14 cellular contexts compared by ENCODE assay signal in genomic region chr9:83966209-83966582, GRCh38. TPM values are rescaled to one million over a fixed set of nuclear protein-coding genes. Genes with fewer than 3 reads are reported as not detected.
DNase-seq lines count a peak whose midpoint lies in the region; ATAC-seq and TF ChIP-seq lines count a peak whose summit lies in the region.
"Had no signal": no experiment of that assay in that cellular context is flagged by ENCODE, and none has a peak within 500 bp of the region (broad histone marks: within the 10 kb centered on the region; RNA-seq: fewer than 3 reads in every experiment).

No MANE protein-coding gene starts in this region.

- no peak for TF ChIP-seq POLR2A in body of pancreas (IDR thresholded peaks at IDR 0.05)

- no peaks in the 10 kb centered on the region for H3K9me3 Mint-ChIP-seq in Calu3 (ENCODE audit: low read depth, unreplicated experiment)
- no peaks in the 10 kb centered on the region for H3K9me3 Mint-ChIP-seq in HFFc6
- no peaks in the 10 kb centered on the region for H3K9me3 Mint-ChIP-seq in naive thymus-derived CD8-positive, alpha-beta T cell
- H3K9me3 Mint-ChIP-seq: activated naive CD8-positive, alpha-beta T cell treated with anti-CD3 and anti-CD28 coated beads, Interleukin-2, amount 10 ng/mL, durations not matched to agents 7 days and 5 days; dendritic cell treated with granulocyte-macrophage colony-stimulating factor and Interleukin-4, amounts not matched to agents 40 ng/mL and 50 ng/mL, for 4 days had no signal

- POLR2A ChIA-PET in naive thymus-derived CD8-positive, alpha-beta T cell (lab: Charles Lee) = interaction anchor here (2.9 to 10.4 kb wide), 2 partner anchors 13 kb away, joined by 11 to 141 read pairs; partner anchors contain the start of genes HNRNPK and RMI1

- intact Hi-C loops in Calu3 (cut with micrococcal nuclease; ENCODE audit: unreplicated experiment) (no loop called here), body of pancreas (cut with DNase I) (no loop called here)

- no peak overlapping the region for H3K4me3 ChIP-seq in body of pancreas
- H3K4me3 ChIP-seq: MG63 had no signal

- peaks cover 8 to 22% of the 10 kb centered on the region in 2 donors for H3K36me3 ChIP-seq in body of pancreas (replicated peaks in 1 of 2; ENCODE audit: insufficient read depth in 1 of 2, low read depth in 2 of 2)

- H3K27me3 Mint-ChIP-seq in Calu3 (ENCODE audit: unreplicated experiment) (no peaks in the 10 kb centered on the region), HFFc6 (ENCODE audit: insufficient read depth) (peaks cover 6% of the 10 kb centered on the region)
- H3K27me3 Mint-ChIP-seq in naive thymus-derived CD8-positive, alpha-beta T cell = no peaks in the 10 kb centered on the region
- H3K27me3 Mint-ChIP-seq: dendritic cell treated with granulocyte-macrophage colony-stimulating factor and Interleukin-4, amounts not matched to agents 40 ng/mL and 50 ng/mL, for 4 days had no signal

- H3K4me3 Mint-ChIP-seq in Calu3 (ENCODE audit: low read depth, unreplicated experiment) (no peak overlapping the region), HFFc6 (no peak overlapping the region)
- peak overlapping the region in 1 of 10 donors; percentile 18 for H3K4me3 Mint-ChIP-seq in naive thymus-derived CD8-positive, alpha-beta T cell
- H3K4me3 Mint-ChIP-seq: activated naive CD8-positive, alpha-beta T cell treated with anti-CD3 and anti-CD28 coated beads, Interleukin-2, amount 10 ng/mL, durations not matched to agents 7 days and 5 days; dendritic cell treated with granulocyte-macrophage colony-stimulating factor and Interleukin-4, amounts not matched to agents 40 ng/mL and 50 ng/mL, for 4 days had no signal

- TF ChIP-seq CTCF in Calu3 (IDR thresholded peaks at IDR 0.05; ENCODE audit: unreplicated experiment) (no peak), HFFc6 (IDR thresholded peaks at IDR 0.05) (no peak), body of pancreas (IDR thresholded peaks at IDR 0.05) (no peak)

- no peak overlapping the region for H3K27ac ChIP-seq in body of pancreas

- BruUV-seq in Calu3 (replicated peaks; lab: Mats Ljungman, UMichigan) = no TSS peak

- H3K36me3 Mint-ChIP-seq in Calu3 (ENCODE audit: insufficient read depth, unreplicated experiment) = peaks cover 70% of the 10 kb centered on the region
- peaks cover 36% of the 10 kb centered on the region for H3K36me3 Mint-ChIP-seq in HFFc6 (ENCODE audit: low read depth)
- H3K36me3 Mint-ChIP-seq in naive thymus-derived CD8-positive, alpha-beta T cell = peaks cover 0 to 52% (median 18%) of the 10 kb centered on the region in 3 donors

- DNase-seq in Calu3 (no peak), HFFc6 (no peak), body of pancreas (no peak), NOMO-1 treated with dmso at 0.1 percent for 144 hours (lab: John Stamatoyannopoulos, UW; ENCODE audit: unreplicated experiment) (no peak)
- DNase-seq in naive thymus-derived CD8-positive, alpha-beta T cell = no peak
- no peak for DNase-seq in NK-92 treated with Interleukin-12 subunit alpha and Interleukin-12 subunit beta, amount 100 ng/mL, for 24 hours (lab: John Stamatoyannopoulos, UW)
- DNase-seq: activated naive CD8-positive, alpha-beta T cell treated with anti-CD3 and anti-CD28 coated beads, Interleukin-2, amount 10 ng/mL, durations not matched to agents 7 days and 5 days; DMS79 treated with DMSO at 0.1 percent for 48 hours; MG63; NCI-H446; SIG-M5; stimulated activated CD4-positive, alpha-beta T cell treated with anti-CD3 and anti-CD28 coated beads, Interleukin-4, amount 100 ng/mL, for 1 hour had no signal

- CTCF ChIA-PET in Calu3 (lab: Charles Lee) = interaction anchor here (0.6 kb wide), 1 partner anchor 75 kb away, joined by 3 read pairs; no protein-coding TSS in a partner anchor

- 80 to 93% methylated on average over 8 of the region's 8 CpGs for WGBS in body of pancreas, 2 donors

- no peaks in the 10 kb centered on the region for H3K4me1 ChIP-seq in body of pancreas

- no peaks in the 10 kb centered on the region for H3K9me3 ChIP-seq in body of pancreas
- H3K9me3 ChIP-seq: MG63 had no signal

- H3K4me1 Mint-ChIP-seq in Calu3 (ENCODE audit: low read depth, unreplicated experiment) = peaks cover 7% of the 10 kb centered on the region
- peaks cover 42% of the 10 kb centered on the region for H3K4me1 Mint-ChIP-seq in HFFc6 (ENCODE audit: low read depth)
- peaks cover 10 to 30% (median 17%) of the 10 kb centered on the region in 4 donors for H3K4me1 Mint-ChIP-seq in naive thymus-derived CD8-positive, alpha-beta T cell

- ATAC-seq in body of pancreas (peak; percentile 23), HG03196 (IDR thresholded peaks at IDR 0.05; ENCODE audit: unreplicated experiment) (no peak)
- peak; percentile 11 to 16 for ATAC-seq in naive thymus-derived CD8-positive, alpha-beta T cell

- no peaks in the 10 kb centered on the region for H3K27me3 ChIP-seq in body of pancreas
- H3K27me3 ChIP-seq: MG63 had no signal

- peak overlapping the region; percentile 77 for H3K27ac Mint-ChIP-seq in Calu3 (ENCODE audit: unreplicated experiment)
- peak overlapping the region; percentile 24 for H3K27ac Mint-ChIP-seq in HFFc6
- peak overlapping the region in 8 of 10 donors; percentile 5 to 89 (median 33) for H3K27ac Mint-ChIP-seq in naive thymus-derived CD8-positive, alpha-beta T cell
- H3K27ac Mint-ChIP-seq: activated naive CD8-positive, alpha-beta T cell treated with anti-CD3 and anti-CD28 coated beads, Interleukin-2, amount 10 ng/mL, durations not matched to agents 7 days and 5 days had no signal

RNA-seq across cellular contexts. Expression of gene HNRNPK, which starts 13.8 kb away (rescaled TPM):
- total RNA-seq in Calu3 (2022) (517 and 543 TPM in 2 replicates), body of pancreas (100 to 1,000 TPM; 132 to 223 TPM)
- total RNA-seq in HFFc6 (2021; fragmentation: NEBNext Ultra II Directional; extraction: Animal tissue kit (Norgen Biotek cat#: 25700)) = 100 to 1,000 TPM; 520 to 678 (median 632) TPM
- total RNA-seq in naive thymus-derived CD8-positive, alpha-beta T cell = 100 to 1,000 TPM; 653 to 706 TPM
- 100 to 1,000 TPM; 760 to 890 (median 849) TPM for polyA plus RNA-seq in naive thymus-derived CD8-positive, alpha-beta T cell

RNA-seq across cellular contexts. Expression of gene RMI1, which starts 14.4 kb away (rescaled TPM):
- 13.4 and 15.4 TPM in 2 replicates for total RNA-seq in Calu3 (2022)
- total RNA-seq in HFFc6 (2021; fragmentation: NEBNext Ultra II Directional; extraction: Animal tissue kit (Norgen Biotek cat#: 25700)) = 10 to 100 TPM in 5 of 6 experiments, 1 to 10 TPM in 1; 8.2 to 13.4 (median 12.2) TPM
- 1 to 10 TPM; 3.9 to 4.3 TPM for total RNA-seq in body of pancreas
- total RNA-seq in naive thymus-derived CD8-positive, alpha-beta T cell = 1 to 10 TPM; 6.6 to 8.3 TPM
- polyA plus RNA-seq in naive thymus-derived CD8-positive, alpha-beta T cell = 1 to 10 TPM; 5.3 to 6.7 (median 6.3) TPM

RNA-seq across cellular contexts. Expression of gene KIF27, which starts 45.0 kb away (rescaled TPM):
- 5.8 and 6.6 TPM in 2 replicates for total RNA-seq in Calu3 (2022)
- total RNA-seq in HFFc6 (2021; fragmentation: NEBNext Ultra II Directional; extraction: Animal tissue kit (Norgen Biotek cat#: 25700)) = 1 to 10 TPM in 5 of 6 experiments, under 1 TPM in 1; 0.99 to 2.0 (median 1.2) TPM
- total RNA-seq in body of pancreas = 1 to 10 TPM; 6.0 to 6.6 TPM
- 1 to 10 TPM; 7.4 to 8.4 TPM for total RNA-seq in naive thymus-derived CD8-positive, alpha-beta T cell
- polyA plus RNA-seq in naive thymus-derived CD8-positive, alpha-beta T cell = 1 to 10 TPM; 1.1 to 2.1 (median 1.3) TPM

Comparison
In these comparisons a context has a peak if more than half of its experiments do, and no peak if none do; other contexts are left out.
1. H3K27ac Mint-ChIP-seq: peak in every context shown above with its lines; median percentile 77 in Calu3; 33 in naive thymus-derived CD8-positive, alpha-beta T cell; 24 in HFFc6.